ENCODE assay signal across 22 cellular contexts in genomic region chr18:49953416-49953815, GRCh38.
"Had no signal": no experiment of that assay in that cellular context is flagged by ENCODE, and none has a peak within 500 bp of the region (broad histone marks: within the 10 kb centered on the region; RNA-seq: fewer than 3 reads in every experiment).

No MANE protein-coding gene starts in this region.

- FAIRE-seq: endothelial cell of umbilical vein, kidney had no signal

- H3K4me3 ChIP-seq: coronary artery, dorsolateral prefrontal cortex, esophagus squamous epithelium, gastrocnemius medialis, heart left ventricle, hepatocyte, left lung, lower lobe of right lung had no signal

- ATAC-seq: gastrocnemius medialis, heart left ventricle, left lung, left ventricle myocardium superior, lower lobe of right lung had no signal

- DNase-seq: cerebellar nuclear complex; dermis blood vessel endothelial cell; dorsolateral prefrontal cortex; effector CD4-positive, alpha-beta T cell; effector memory CD4-positive, alpha-beta T cell; esophagus squamous epithelium; foreskin fibroblast; foreskin melanocyte; gastrocnemius medialis; heart left ventricle; hypothalamus; immature natural killer cell; islet precursor cell; kidney; kidney glomerular epithelial cell; left lung; left ventricle myocardium superior; lower lobe of right lung; mesenchymal stem cell had no signal

- H3K27me3 ChIP-seq: esophagus squamous epithelium, hepatocyte had no signal

- H3K36me3 ChIP-seq: gastrocnemius medialis, heart left ventricle, left lung, lower lobe of right lung had no signal
